32 cellular contexts compared by ENCODE assay signal in genomic region chr20:4552075-4552474, GRCh38.
"Had no signal": no experiment of that assay in that cellular context is flagged by ENCODE, and none has a peak within 500 bp of the region (broad histone marks: within the 10 kb centered on the region; RNA-seq: fewer than 3 reads in every experiment).

No MANE protein-coding gene starts in this region.

- H3K9ac ChIP-seq: parathyroid adenoma had no signal

- H3K4me3 ChIP-seq: colonic mucosa, esophagus squamous epithelium, heart right ventricle, left lung, mucosa of descending colon, sigmoid colon, skin epidermis, spleen, thoracic aorta, tibial nerve, upper lobe of left lung had no signal

- H3K9me3 Mint-ChIP-seq: dendritic cell treated with granulocyte-macrophage colony-stimulating factor and Interleukin-4, amounts not matched to agents 40 ng/mL and 50 ng/mL, for 4 days; endodermal cell; mesothelial cell of epicardium; natural killer cell treated with Interleukin-12 subunit alpha and Interleukin-12 subunit beta and Interleukin-15 and Interleukin-18, amount 100 ng/mL, for 72 hours; neural crest cell; stimulated activated memory B cell treated with anti-CD40 and anti-IgM and Interleukin-4, amounts not matched to agents 10 μg/mL and 1 μg/mL and 100 μg/mL, for 72 hours had no signal

- H3K4me1 ChIP-seq: colonic mucosa, esophagus squamous epithelium, heart right ventricle, left lung, parathyroid adenoma, sigmoid colon, spleen, tibial nerve had no signal

- H3K9me3 ChIP-seq: colonic mucosa, esophagus squamous epithelium, left lung, mucosa of descending colon, neutrophil, sigmoid colon, thoracic aorta had no signal

- H3K4me3 Mint-ChIP-seq: dendritic cell treated with granulocyte-macrophage colony-stimulating factor and Interleukin-4, amounts not matched to agents 40 ng/mL and 50 ng/mL, for 4 days; endodermal cell; mesothelial cell of epicardium; naive B cell; natural killer cell treated with Interleukin-12 subunit alpha and Interleukin-12 subunit beta and Interleukin-15 and Interleukin-18, amount 100 ng/mL, for 72 hours; neural crest cell; stimulated activated memory B cell treated with anti-CD40 and anti-IgM and Interleukin-4, amounts not matched to agents 10 μg/mL and 1 μg/mL and 100 μg/mL, for 72 hours had no signal

- FAIRE-seq: islet of Langerhans, urothelium cell line had no signal

- ATAC-seq: heart right ventricle; left cardiac atrium; left lung; mucosa of descending colon; natural killer cell treated with Interleukin-12 subunit alpha and Interleukin-12 subunit beta and Interleukin-15 and Interleukin-18, amount 100 ng/mL, for 72 hours; stimulated activated memory B cell treated with anti-CD40 and anti-IgM and Interleukin-4, amounts not matched to agents 10 μg/mL and 1 μg/mL and 100 μg/mL, for 72 hours; stimulated activated naive CD8-positive, alpha-beta T cell treated with anti-CD3 and anti-CD28 coated beads, Interleukin-15, Interleukin-2, amounts not matched to agents 100 U/mL and 50 U/mL, for 24 hours had no signal

- H3K36me3 ChIP-seq: colonic mucosa, esophagus squamous epithelium, heart right ventricle, left lung, neutrophil, sigmoid colon, spleen, thoracic aorta, tibial nerve, upper lobe of left lung had no signal

- H3K36me3 Mint-ChIP-seq: mesothelial cell of epicardium; natural killer cell treated with Interleukin-12 subunit alpha and Interleukin-12 subunit beta and Interleukin-15 and Interleukin-18, amount 100 ng/mL, for 72 hours; stimulated activated memory B cell treated with anti-CD40 and anti-IgM and Interleukin-4, amounts not matched to agents 10 μg/mL and 1 μg/mL and 100 μg/mL, for 72 hours had no signal

- H3K27ac Mint-ChIP-seq: dendritic cell treated with granulocyte-macrophage colony-stimulating factor and Interleukin-4, amounts not matched to agents 40 ng/mL and 50 ng/mL, for 4 days; endodermal cell; mesothelial cell of epicardium; naive B cell; natural killer cell treated with Interleukin-12 subunit alpha and Interleukin-12 subunit beta and Interleukin-15 and Interleukin-18, amount 100 ng/mL, for 72 hours; progenitor cell of endocrine pancreas; stimulated activated memory B cell treated with anti-CD40 and anti-IgM and Interleukin-4, amounts not matched to agents 10 μg/mL and 1 μg/mL and 100 μg/mL, for 72 hours had no signal

- H3K27ac ChIP-seq: colonic mucosa, esophagus squamous epithelium, heart right ventricle, left lung, neutrophil, parathyroid adenoma, sigmoid colon, skin epidermis, spleen, thoracic aorta, tibial nerve, upper lobe of left lung had no signal

- H3K4me1 Mint-ChIP-seq: endodermal cell; mesothelial cell of epicardium; naive B cell; neural crest cell; stimulated activated memory B cell treated with anti-CD40 and anti-IgM and Interleukin-4, amounts not matched to agents 10 μg/mL and 1 μg/mL and 100 μg/mL, for 72 hours had no signal

- DNase-seq: colonic mucosa; effector CD8-positive, alpha-beta T cell; endodermal cell; erythroblast; esophagus squamous epithelium; foreskin melanocyte; glutamatergic neuron; heart right ventricle; hippocampal formation; left cardiac atrium; left lung; mesenchymal stem cell; mucosa of descending colon; naive B cell; sigmoid colon; spleen; stimulated activated CD4-positive, alpha-beta T cell treated with anti-CD3 and anti-CD28 coated beads, Interleukin-4, amount 100 ng/mL, for 4 hours; stimulated activated naive CD8-positive, alpha-beta T cell treated with anti-CD3 and anti-CD28 coated beads, Interleukin-15, Interleukin-2, amounts not matched to agents 100 U/mL and 50 U/mL, for 24 hours; upper lobe of left lung had no signal

- H2AFZ ChIP-seq: parathyroid adenoma had no signal

- H3K79me2 ChIP-seq: parathyroid adenoma had no signal

- H3K27me3 ChIP-seq: colonic mucosa, left lung, sigmoid colon, tibial nerve, upper lobe of left lung had no signal
